In the genomic region with DNA sequence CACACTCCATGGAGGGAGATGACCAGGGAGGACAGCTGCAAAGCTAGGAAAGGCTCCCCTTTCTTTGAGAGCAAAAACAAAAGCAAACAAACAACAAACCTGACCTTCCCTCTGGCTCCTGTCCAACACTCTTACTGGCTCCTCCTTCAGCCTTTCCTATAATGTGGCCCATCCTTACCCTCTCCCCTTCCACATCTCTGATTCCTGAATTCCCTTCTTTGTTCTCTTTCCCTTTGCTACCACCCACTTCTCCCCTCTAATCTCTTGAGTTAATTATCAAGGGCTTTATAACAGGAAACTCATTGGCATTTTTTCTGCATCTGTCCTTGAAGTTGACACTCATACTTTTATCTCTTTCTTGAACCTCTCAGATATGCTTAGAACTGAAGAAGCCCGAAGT, we compare ENCODE assay signal across 32 cellular contexts. TPM values are rescaled to one million over a fixed set of nuclear protein-coding genes. Genes with fewer than 3 reads are reported as not detected.
DNase-seq lines count a peak whose midpoint lies in the region; ATAC-seq, FAIRE-seq and TF ChIP-seq lines count a peak whose summit lies in the region.
"Had no signal": no experiment of that assay in that cellular context is flagged by ENCODE, and none has a peak within 500 bp of the region (broad histone marks: within the 10 kb centered on the region; RNA-seq: fewer than 3 reads in every experiment).

No MANE protein-coding gene starts in this region.

- no peak for FAIRE-seq in K562 (lab: Jason Lieb, UNC)
- FAIRE-seq: D721Med, GM12878, GM19239, H1 had no signal

- intact Hi-C loops in K562 (cut with micrococcal nuclease), result no loop called here

- no peaks in the 10 kb centered on the region for H3K79me2 ChIP-seq in K562 (ENCODE audit: control insufficient read depth, insufficient read depth, low read length)

- no peak for TF ChIP-seq CTCF in K562 (IDR thresholded peaks at IDR 0.05 in 2 of 3, conservative IDR thresholded peaks at IDR 0.05 in 1 of 3; ENCODE audit: insufficient read depth in 2 of 3, low read depth in 1 of 3, low read length in 3 of 3)

- peak; percentile 37 for DNase-seq in DMS53 (lab: John Stamatoyannopoulos, UW)
- no peak for DNase-seq in DMS53 treated with DMSO at 0.1 percent for 48 hours (lab: John Stamatoyannopoulos, UW; ENCODE audit: unreplicated experiment)
- peak; percentile 19 for DNase-seq in NCI-H2029 (lab: John Stamatoyannopoulos, UW)
- no peak for DNase-seq in K562 (ENCODE audit: extremely low read depth in 1 of 4, low spot score in 3 of 4)
- DNase-seq in naive B cell, result no peak
- no peak for DNase-seq in DMS114 treated with DMSO at 0.1 percent for 48 hours (lab: John Stamatoyannopoulos, UW; ENCODE audit: unreplicated experiment)
- DNase-seq: BE2C; CD8-positive, alpha-beta memory T cell; DMS79; EL; GDM1; HCEC 1CT; Karpas-422; NCI-H1092; NCI-H1436 treated with DMSO at 0.1 percent for 48 hours; NCI-H187 treated with DMSO at 0.1 percent for 48 hours; NCI-H2171; NCI-H226; NCI-H510A treated with DMSO at 0.1 percent for 48 hours; NCI-H748 treated with DMSO at 0.1 percent for 48 hours; Right ventricle myocardium superior; RPMI8226; T-cell had no signal

- no peak for TF ChIP-seq POLR2A in K562 (conservative IDR thresholded peaks at IDR 0.05)

- H3K9me3 ChIP-seq in K562 (replicated peaks; ENCODE audit: control insufficient read depth, insufficient read depth, low read depth, low read length), result no peaks in the 10 kb centered on the region
- H3K9me3 ChIP-seq: BE2C had no signal

- H3K27me3 ChIP-seq in K562 (ENCODE audit: control insufficient read depth in 2 of 2, insufficient read depth in 2 of 2, low read length in 2 of 2), result peaks cover 16 to 26% of the 10 kb centered on the region in 2 experiments; a peak in 4 of 5 replicates

- POLR2A ChIA-PET in K562 (lab: Yijun Ruan, JAX), result interaction anchor here (0.5 to 1.0 kb wide), 3 partner anchors 22 to 257 kb away, joined by 3 to 5 read pairs (median 4); no protein-coding TSS in a partner anchor

- H3K27ac ChIP-seq in K562 (ENCODE audit: extremely low read depth, low read depth, low read length), result no peak overlapping the region
- H3K27ac ChIP-seq: 22Rv1, HL-60 had no signal

- in situ Hi-C loops in K562 (cut with MboI), result no loop called here

- H3K27ac Mint-ChIP-seq in naive B cell, result peak overlapping the region; percentile 67 to 98 (median 90)
- H3K27ac Mint-ChIP-seq: CD14-positive monocyte, T-cell had no signal

- TF ChIP-seq RAD21 in K562 (CRISPR knock-in tag; conservative IDR thresholded peaks at IDR 0.05 in 1 of 2, IDR thresholded peaks at IDR 0.05 in 1 of 2), result no peak

- no peaks in the 10 kb centered on the region for H3K36me3 ChIP-seq in K562 (ENCODE audit: control insufficient read depth, insufficient read depth, low read length)
- H3K36me3 ChIP-seq: BE2C had no signal

- H3K27me3 Mint-ChIP-seq in naive B cell, result no peaks in the 10 kb centered on the region

- 0% methylated on average over 1 of the region's 1 CpG for WGBS in K562 (ENCODE audit: insufficient coverage, low coverage, missing lambda C conversion rate)

- no peak overlapping the region for H3K4me3 ChIP-seq in K562
- H3K4me3 ChIP-seq: GM12878 had no signal

- H3K36me3 Mint-ChIP-seq in naive B cell, result peaks cover 0 to 27% of the 10 kb centered on the region in 2 donors
- H3K36me3 Mint-ChIP-seq: CD14-positive monocyte had no signal

- H3K9ac ChIP-seq in K562 (ENCODE audit: insufficient read depth in 1 of 2, low read depth in 2 of 2, low read length in 2 of 2), result no peak overlapping the region

- BruUV-seq in K562 (replicated peaks; lab: Mats Ljungman, UMichigan), result no TSS peak

- H3K4me1 ChIP-seq in K562 (replicated peaks in 1 of 2; ENCODE audit: control insufficient read depth in 2 of 2, insufficient read depth in 2 of 2, low read length in 2 of 2), result no peaks in the 10 kb centered on the region
- H3K4me1 ChIP-seq: BE2C had no signal

- no peaks in the 10 kb centered on the region for H3K9me1 ChIP-seq in K562 (ENCODE audit: control insufficient read depth, insufficient read depth, low read length)

- H3K9me3 Mint-ChIP-seq in naive B cell, result peaks cover 4 to 36% (median 10%) of the 10 kb centered on the region in 7 donors

- peak overlapping the region in 5 of 8 donors; percentile 7 to 76 (median 38) for H3K4me3 Mint-ChIP-seq in naive B cell
- H3K4me3 Mint-ChIP-seq: CD14-positive monocyte; CD8-positive, alpha-beta memory T cell; T-cell had no signal

- no peaks in the 10 kb centered on the region for H4K20me1 ChIP-seq in K562 (replicated peaks; ENCODE audit: control insufficient read depth, insufficient read depth, low read length)

- H3K4me2 ChIP-seq in K562 (ENCODE audit: insufficient read depth, low read length), result no peak overlapping the region

- H3K4me1 Mint-ChIP-seq in naive B cell, result peaks cover 33 to 50% (median 34%) of the 10 kb centered on the region in 3 donors

- H2AFZ ChIP-seq in K562 (ENCODE audit: low read depth, low read length), result no peak overlapping the region

- CTCF ChIA-PET in K562 (lab: Yijun Ruan, JAX; ENCODE audit: low intra/inter-chr PET ratio), result no interaction called here

- no peak for ATAC-seq in K562
- ATAC-seq in naive B cell (ENCODE audit: low read depth in 2 of 2), result no peak
- no peak for ATAC-seq in HG02623 (IDR thresholded peaks at IDR 0.05; ENCODE audit: unreplicated experiment)
- ATAC-seq in HG03378 (IDR thresholded peaks at IDR 0.05; ENCODE audit: unreplicated experiment), result no peak
- ATAC-seq: GM12878, T-cell had no signal

- no peak for TF ChIP-seq EP300 in K562 (IDR thresholded peaks at IDR 0.05; ENCODE audit: low read length)

TF ChIP-seq in K562, 482 proteins besides CTCF, POLR2A, EP300 and RAD21 (continues in another document):
- TF ChIP-seq NCOA4 (IDR thresholded peaks at IDR 0.05; ENCODE audit: partially characterized antibody) (peak; percentile 70), C11orf30 (IDR thresholded peaks at IDR 0.05; ENCODE audit: low read depth) (no peak), IRF2 (CRISPR knock-in tag; IDR thresholded peaks at IDR 0.05) (0 out of 2 replicates have a peak, but pooled peaks have one; percentile 9), ZNF316 (IDR thresholded peaks at IDR 0.05) (no peak), RBM14 (IDR thresholded peaks at IDR 0.05; ENCODE audit: borderline replicate concordance, insufficient read depth, low read depth, low read length) (no peak), KLF13 (tag; IDR thresholded peaks at IDR 0.05; ENCODE audit: borderline replicate concordance, low read depth) (no peak), MYBL2 (IDR thresholded peaks at IDR 0.05; ENCODE audit: low read depth) (peak; percentile 39; the same call in 1 of the 2 replicates), MYBL2 (CRISPR knock-in tag; IDR thresholded peaks at IDR 0.05; ENCODE audit: borderline replicate concordance) (no peak), HNRNPK (IDR thresholded peaks at IDR 0.05; ENCODE audit: low read depth, low read length, poor library complexity, severe bottlenecking) (no peak), HCFC1 (IDR thresholded peaks at IDR 0.05; ENCODE audit: low read depth, low read length) (no peak), RB1 (IDR thresholded peaks at IDR 0.05; ENCODE audit: low read depth) (no peak), TBP (optimal IDR thresholded peaks at IDR 0.05; ENCODE audit: low read depth, low read length) (no peak), FOXA1 (IDR thresholded peaks at IDR 0.05; ENCODE audit: borderline replicate concordance) (no peak)
- TF ChIP-seq, protein P1, sequence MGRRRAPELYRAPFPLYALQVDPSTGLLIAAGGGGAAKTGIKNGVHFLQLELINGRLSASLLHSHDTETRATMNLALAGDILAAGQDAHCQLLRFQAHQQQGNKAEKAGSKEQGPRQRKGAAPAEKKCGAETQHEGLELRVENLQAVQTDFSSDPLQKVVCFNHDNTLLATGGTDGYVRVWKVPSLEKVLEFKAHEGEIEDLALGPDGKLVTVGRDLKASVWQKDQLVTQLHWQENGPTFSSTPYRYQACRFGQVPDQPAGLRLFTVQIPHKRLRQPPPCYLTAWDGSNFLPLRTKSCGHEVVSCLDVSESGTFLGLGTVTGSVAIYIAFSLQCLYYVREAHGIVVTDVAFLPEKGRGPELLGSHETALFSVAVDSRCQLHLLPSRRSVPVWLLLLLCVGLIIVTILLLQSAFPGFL (CRISPR knock-in tag; IDR thresholded peaks at IDR 0.05), result no peak
- TF ChIP-seq, protein P2, sequence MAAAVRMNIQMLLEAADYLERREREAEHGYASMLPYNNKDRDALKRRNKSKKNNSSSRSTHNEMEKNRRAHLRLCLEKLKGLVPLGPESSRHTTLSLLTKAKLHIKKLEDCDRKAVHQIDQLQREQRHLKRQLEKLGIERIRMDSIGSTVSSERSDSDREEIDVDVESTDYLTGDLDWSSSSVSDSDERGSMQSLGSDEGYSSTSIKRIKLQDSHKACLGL (CRISPR knock-in tag; IDR thresholded peaks at IDR 0.05; ENCODE audit: borderline replicate concordance, poor library complexity, severe bottlenecking), result no peak

RNA-seq across cellular contexts. Expression of a gene that starts 56.3 kb away (rescaled TPM):
- 24.8 and 77.6 TPM in 2 replicates for total RNA-seq in K562 (2011; cell fraction: chromatin; rRNA removed; ENCODE audit: low replicate concordance)
- 23.0 and 29.5 TPM in 2 replicates for total RNA-seq in K562 (2011; cell fraction: nucleolus; rRNA removed)
- 45.8 and 57.4 TPM in 2 replicates for total RNA-seq in K562 (2011; cell fraction: nucleoplasm; rRNA removed)
- total RNA-seq in K562 (2014; rRNA removed) (7.7 and 8.4 TPM in 2 replicates), K562 (2014; rRNA removed; fragmentation: Illumina TruSeq; extraction: Trizol) (17.1 and 20.5 TPM in 2 replicates), K562 (2015; rRNA removed; fragmentation: Illumina TruSeq; extraction: Trizol) (19.6 and 20.7 TPM in 2 replicates), K562 (2021) (18.7 and 20.0 TPM in 2 replicates)
- polyA plus RNA-seq in K562 (2011; rRNA removed) (27.5 TPM in 2 replicates), K562 (2014; fragmentation: Illumina TruSeq; extraction: Trizol) (14.1 and 18.0 TPM in 2 replicates), K562 (2014; fragmentation: Nextera tagmentation; extraction: Ambion mirVana) (10 to 100 TPM; 24.0 to 29.9 TPM), K562 (2014; rRNA removed) (11.7 and 13.5 TPM in 2 replicates), naive B cell (ENCODE audit: low read depth in 6 of 6) (1 to 10 TPM; 2.4 to 4.1 (median 3.2) TPM)
- polyA plus RNA-seq in K562 (2011; cell fraction: cytosol; rRNA removed), result 8.2 and 20.0 TPM in 2 replicates
- polyA plus RNA-seq in K562 (2011; cell fraction: nucleus; rRNA removed), result 21.5 and 27.4 TPM in 2 replicates
- 7.6 and 9.8 TPM in 2 replicates for polyA plus RNA-seq in K562 (2012)
- 88.0 and 103 TPM in 2 replicates for polyA minus RNA-seq in K562 (2011; rRNA and poly(A)+ RNA removed)
- 22.2 and 28.7 TPM in 2 replicates for polyA minus RNA-seq in K562 (2011; cell fraction: cytosol; rRNA and poly(A)+ RNA removed)
- 24.2 and 40.0 TPM in 2 replicates for polyA minus RNA-seq in K562 (2011; cell fraction: nucleus; rRNA and poly(A)+ RNA removed)
- polyA plus RNA-seq: CD14-positive monocyte had no signal

Comparison
In these comparisons a context has a peak if more than half of its experiments do, and no peak if none do; other contexts are left out.
1. DNase-seq: peak in DMS53 (single experiment) and NCI-H2029 (single experiment); none in DMS53 treated with DMSO at 0.1 percent for 48 hours (single experiment), K562 (0 of 4), naive B cell (single experiment) and DMS114 treated with DMSO at 0.1 percent for 48 hours (single experiment).